In genomic region chr1:226525750-226526149, GRCh38 we compare ENCODE assay signal across 22 cellular contexts. TPM values are rescaled to one million over a fixed set of nuclear protein-coding genes. Genes with fewer than 3 reads are reported as not detected.
DNase-seq lines count a peak whose midpoint lies in the region; ATAC-seq and TF ChIP-seq lines count a peak whose summit lies in the region.
"Had no signal": no experiment of that assay in that cellular context is flagged by ENCODE, and none has a peak within 500 bp of the region (broad histone marks: within the 10 kb centered on the region; RNA-seq: fewer than 3 reads in every experiment).

No MANE protein-coding gene starts in this region.

- ATAC-seq in GM19351 (IDR thresholded peaks at IDR 0.05; ENCODE audit: unreplicated experiment) (no peak), GM18870 (IDR thresholded peaks at IDR 0.05; ENCODE audit: unreplicated experiment) (no peak)
- ATAC-seq: CD8-positive, alpha-beta T cell; GM12878; PC-3 had no signal

- DNase-seq in H4 (ENCODE audit: low spot score) (peak; percentile 38), amniotic epithelial cell (ENCODE audit: low read depth) (peak; percentile 25), fibroblast of villous mesenchyme (ENCODE audit: low read depth) (peak; percentile 25), stromal cell of bone marrow (ENCODE audit: low read depth) (peak; percentile 28)
- DNase-seq in stimulated activated CD4-positive, alpha-beta T cell treated with anti-CD3 and anti-CD28 coated beads, Interleukin-15, amount 100 ng/mL, for 24 hours, result no peak
- DNase-seq in stimulated activated CD4-positive, alpha-beta T cell treated with anti-CD3 and anti-CD28 coated beads, Interleukin-4, amount 100 ng/mL, for 1 hour, result no peak
- DNase-seq: Calu3; CD8-positive, alpha-beta T cell; EL; H9; NCI-H1417; NCI-H1930; NCI-H345; NCI-H524 treated with DMSO at 0.1 percent for 48 hours; PC-3; RPMI8226; SHP77 treated with DMSO at 0.1 percent for 48 hours; SK-N-SH had no signal

- no peak overlapping the region for H3K4me3 ChIP-seq in fibroblast of villous mesenchyme (ENCODE audit: low read depth, low read length)
- H3K4me3 ChIP-seq: BLaER1 treated with 17β-estradiol and CSF1 and Interleukin-3, amounts not matched to agents 10 nM and 100 nM; GM12878 had no signal

- no peak for TF ChIP-seq CTCF in fibroblast of villous mesenchyme (IDR thresholded peaks at IDR 0.05; ENCODE audit: insufficient read depth, low read depth, low read length)

RNA-seq across cellular contexts. Expression of gene STUM, which starts 22.8 kb away (rescaled TPM):
- total RNA-seq in H4 (2014; rRNA removed; shearing (Covaris generic)), result not detected in 2 replicates
- under 0.01 TPM in 1 of 2 replicates, not detected in the other for total RNA-seq in fibroblast of villous mesenchyme
- total RNA-seq: Calu3; CD8-positive, alpha-beta T cell had no signal

Comparison
In these comparisons a context has a peak if more than half of its experiments do, and no peak if none do; other contexts are left out.
1. DNase-seq: peak in H4 (single experiment), amniotic epithelial cell (single experiment), fibroblast of villous mesenchyme (single experiment) and stromal cell of bone marrow (single experiment); none in stimulated activated CD4-positive, alpha-beta T cell treated with anti-CD3 and anti-CD28 coated beads, Interleukin-15, amount 100 ng/mL, for 24 hours (single experiment) and stimulated activated CD4-positive, alpha-beta T cell treated with anti-CD3 and anti-CD28 coated beads, Interleukin-4, amount 100 ng/mL, for 1 hour (single experiment).